Comparison of ENCODE assay signal across 8 cellular contexts in the genomic region with DNA sequence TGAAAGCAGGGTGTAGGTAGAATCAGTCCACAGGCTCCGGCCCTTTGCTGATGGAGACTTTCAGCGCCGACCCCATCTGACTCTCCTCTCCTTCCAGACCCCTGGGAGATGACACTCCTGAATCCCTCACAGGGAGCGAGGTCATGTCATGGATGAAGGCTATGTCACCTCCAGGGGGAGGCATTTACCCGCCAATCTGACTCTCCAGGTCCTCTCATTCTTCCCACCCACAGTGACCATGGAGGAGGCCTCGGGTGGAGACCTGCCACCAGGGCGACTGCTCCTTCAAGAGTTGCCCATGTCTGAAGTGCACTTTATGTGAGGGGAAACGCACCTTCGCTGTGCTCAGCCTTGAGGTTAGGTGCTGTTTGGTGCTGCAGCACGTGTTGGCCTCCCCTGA.
DNase-seq lines count a peak whose midpoint lies in the region; ATAC-seq lines count a peak whose summit lies in the region.

No MANE protein-coding gene starts in this region.

- DNase-seq in DMS53 treated with DMSO at 0.1 percent for 48 hours (lab: John Stamatoyannopoulos, UW; ENCODE audit: unreplicated experiment), result peak; percentile 9
- peak in 43 of 76 experiments; percentile 3 to 57 (median 25) for DNase-seq in HUDEP-2 (lab: John Stamatoyannopoulos, UW; ENCODE audit: unreplicated experiment in 76 of 76)
- peak; percentile 32 for DNase-seq in activated CD8-positive, alpha-beta memory T cell treated with anti-CD3 and anti-CD28 coated beads, Interleukin-2, amount 50 U/mL, for 4 hours
- peak; percentile 16 for DNase-seq in medulla oblongata (ENCODE audit: extremely low spot score)
- DNase-seq in head of caudate nucleus, result no peak
- no peak for DNase-seq in NCI-H748 (lab: John Stamatoyannopoulos, UW; ENCODE audit: unreplicated experiment)

- ATAC-seq in GM21390 (IDR thresholded peaks at IDR 0.05; ENCODE audit: unreplicated experiment) (no peak), HG02623 (IDR thresholded peaks at IDR 0.05; ENCODE audit: unreplicated experiment) (no peak)

- intact Hi-C loops in head of caudate nucleus (cut with DNase I), result loop anchor here (10.0 kb wide), 1 partner anchor 75 kb away; no protein-coding TSS in a partner anchor

Comparison
In these comparisons a context has a peak if more than half of its experiments do, and no peak if none do; other contexts are left out.
1. DNase-seq: peak in DMS53 treated with DMSO at 0.1 percent for 48 hours (single experiment), HUDEP-2 (43 of 76), activated CD8-positive, alpha-beta memory T cell treated with anti-CD3 and anti-CD28 coated beads, Interleukin-2, amount 50 U/mL, for 4 hours (single experiment) and medulla oblongata (single experiment); none in head of caudate nucleus (0 of 42) and NCI-H748 (single experiment).